Comparison of ENCODE assay signal across 20 cellular contexts in genomic region chr21:34916446-34916845, GRCh38.
DNase-seq lines count a peak whose midpoint lies in the region; ATAC-seq, FAIRE-seq and TF ChIP-seq lines count a peak whose summit lies in the region.
"Had no signal": no experiment of that assay in that cellular context is flagged by ENCODE, and none has a peak within 500 bp of the region (broad histone marks: within the 10 kb centered on the region; RNA-seq: fewer than 3 reads in every experiment).

No MANE protein-coding gene starts in this region.

- H3K4me3 ChIP-seq in adipocyte (ENCODE audit: low read length) (no peak overlapping the region), HepG2 (replicated peaks in 1 of 3; ENCODE audit: insufficient read depth in 1 of 3, low read depth in 2 of 3, low read length in 3 of 3) (no peak overlapping the region)

- intact Hi-C loops in HepG2 (cut with micrococcal nuclease; ENCODE audit: unreplicated experiment) = no loop called here

- H3K9me3 ChIP-seq in adipocyte (ENCODE audit: control insufficient read depth, low read length) (no peaks in the 10 kb centered on the region), HepG2 (ENCODE audit: low read length) (no peaks in the 10 kb centered on the region)

- no peaks in the 10 kb centered on the region for H4K20me1 ChIP-seq in HepG2 (ENCODE audit: insufficient read depth, low read length)

- peak overlapping the region; percentile 25 for H3K9ac ChIP-seq in adipocyte (ENCODE audit: low read length)
- H3K9ac ChIP-seq in HepG2 (ENCODE audit: insufficient read depth, low read depth, low read length) = no peak overlapping the region

- WGBS in HepG2 (ENCODE audit: low lambda C conversion rate) = 69% methylated on average over 7 of the region's 7 CpGs

- POLR2A ChIA-PET in HepG2 (lab: Yijun Ruan, JAX) = no interaction called here

- in situ Hi-C loops in HepG2 (cut with HindIII; ENCODE audit: extremely low pct_ligation_motif_present, low pct_unique_long_range_greater_than_20kb) = no loop called here

- ATAC-seq in HepG2 = no peak
- ATAC-seq: right cardiac atrium had no signal

- no peak for TF ChIP-seq POLR2A in HepG2 (IDR thresholded peaks at IDR 0.05; ENCODE audit: insufficient read depth in 1 of 2, low read depth in 2 of 2, low read length in 2 of 2)

- no peak overlapping the region for H2AFZ ChIP-seq in HepG2 (ENCODE audit: low read length)

- no peak for FAIRE-seq in HepG2 (lab: Jason Lieb, UNC)
- FAIRE-seq: H1, islet of Langerhans, urothelium cell line had no signal

- CTCF ChIA-PET in HepG2 (lab: Yijun Ruan, JAX; ENCODE audit: low intra/inter-chr PET ratio, low total read pairs) = no interaction called here

- H3K27ac ChIP-seq in HepG2 (ENCODE audit: extremely low read length, insufficient read depth, low read length) = no peak overlapping the region

- TF ChIP-seq EP300 in HepG2 (IDR thresholded peaks at IDR 0.05; ENCODE audit: low read depth in 2 of 2, low read length in 2 of 2) (no peak), HepG2 (CRISPR knock-in tag; IDR thresholded peaks at IDR 0.05; ENCODE audit: borderline replicate concordance) (no peak)

- H3K27me3 ChIP-seq in adipocyte (replicated peaks; ENCODE audit: control insufficient read depth, insufficient read depth, low read length) (no peaks in the 10 kb centered on the region), HepG2 (ENCODE audit: control insufficient read depth in 1 of 2, insufficient read depth in 2 of 2, low read length in 2 of 2) (no peaks in the 10 kb centered on the region)

- DNase-seq in AG08396 (ENCODE audit: low spot score) (peak; percentile 23), GM04503 (ENCODE audit: low read depth) (peak; percentile 70), adipocyte (ENCODE audit: low read depth) (peak; percentile 69), kidney tubule cell (ENCODE audit: low spot score) (peak; percentile 43), NCI-H1092 treated with DMSO at 0.1 percent for 48 hours (lab: John Stamatoyannopoulos, UW) (no peak), ecto neural progenitor cell (ENCODE audit: low spot score) (no peak), activated gamma-delta T cell treated with Interleukin-2 at 50 U/mL for 16 hours (no peak), HepG2 (ENCODE audit: low spot score) (no peak)
- DNase-seq: activated CD4-positive, alpha-beta T cell treated with anti-CD3 and anti-CD28 coated beads for 48 hours; activated CD8-positive, alpha-beta memory T cell treated with anti-CD3 and anti-CD28 coated beads, Interleukin-2, amount 50 U/mL, for 4 hours; activated gamma-delta T cell; head of caudate nucleus; KBM-7; mesendoderm; NCI-H1048; NCI-H526 treated with DMSO at 0.1 percent for 48 hours; right cardiac atrium had no signal

- H3K4me1 ChIP-seq in adipocyte (ENCODE audit: control insufficient read depth, insufficient read depth, low read length) (peaks cover 40% of the 10 kb centered on the region), HepG2 (ENCODE audit: insufficient read depth, low read length) (no peaks in the 10 kb centered on the region; the same call in 1 of the 2 replicates)

- no TSS peak for BruUV-seq in HepG2 (replicated peaks; lab: Mats Ljungman, UMichigan)

- no peak for TF ChIP-seq CTCF in HepG2 (CRISPR knock-in tag; IDR thresholded peaks at IDR 0.05)

- H3K79me2 ChIP-seq in HepG2 (ENCODE audit: insufficient read depth, low read length) = no peaks in the 10 kb centered on the region

- H3K36me3 ChIP-seq in adipocyte (ENCODE audit: control insufficient read depth, insufficient read depth, low read length, severe bottlenecking) (no peaks in the 10 kb centered on the region), HepG2 (replicated peaks in 1 of 2; ENCODE audit: control insufficient read depth in 1 of 2, insufficient read depth in 2 of 2, low read length in 2 of 2) (no peaks in the 10 kb centered on the region)

- H3K4me2 ChIP-seq in HepG2 (ENCODE audit: low read depth, low read length) = no peak overlapping the region

- no peak for TF ChIP-seq RAD21 in HepG2 (CRISPR knock-in tag; IDR thresholded peaks at IDR 0.05)

TF ChIP-seq in HepG2, 621 proteins besides CTCF, POLR2A, EP300 and RAD21:
- TF ChIP-seq MIER2 (CRISPR knock-in tag; IDR thresholded peaks at IDR 0.05) = no peak
- TF ChIP-seq RBAK (CRISPR knock-in tag; IDR thresholded peaks at IDR 0.05) = no peak
- TF ChIP-seq ZNF879 (CRISPR knock-in tag; IDR thresholded peaks at IDR 0.05) = no peak
- TF ChIP-seq ZNF589 (CRISPR knock-in tag; conservative IDR thresholded peaks at IDR 0.05) = no peak
- TF ChIP-seq DMAP1 (CRISPR knock-in tag; IDR thresholded peaks at IDR 0.05) = no peak
- no peak for TF ChIP-seq ZFYVE20 (CRISPR knock-in tag; IDR thresholded peaks at IDR 0.05; ENCODE audit: borderline replicate concordance, low read depth)
- no peak for TF ChIP-seq HOXA5 (CRISPR knock-in tag; IDR thresholded peaks at IDR 0.05)
- TF ChIP-seq ZNF530 (CRISPR knock-in tag; IDR thresholded peaks at IDR 0.05; ENCODE audit: low read depth) = no peak
- no peak for TF ChIP-seq ATF3 (CRISPR knock-in tag; IDR thresholded peaks at IDR 0.05)
- no peak for TF ChIP-seq STAG1 (CRISPR knock-in tag; IDR thresholded peaks at IDR 0.05)
- TF ChIP-seq MYPOP (CRISPR knock-in tag; IDR thresholded peaks at IDR 0.05) = no peak
- TF ChIP-seq ZBTB33 (CRISPR knock-in tag; IDR thresholded peaks at IDR 0.05) = no peak
- no peak for TF ChIP-seq ZNF558 (CRISPR knock-in tag; IDR thresholded peaks at IDR 0.05; ENCODE audit: borderline replicate concordance)
- TF ChIP-seq ZNF263 (CRISPR knock-in tag; IDR thresholded peaks at IDR 0.05) = no peak
- no peak for TF ChIP-seq GMEB2 (CRISPR knock-in tag; IDR thresholded peaks at IDR 0.05; ENCODE audit: low read depth)
- no peak for TF ChIP-seq SP1 (IDR thresholded peaks at IDR 0.05)
- TF ChIP-seq SP1 (CRISPR knock-in tag; IDR thresholded peaks at IDR 0.05) = no peak

Comparison
In these comparisons a context has a peak if more than half of its experiments do, and no peak if none do; other contexts are left out.
1. DNase-seq: peak in AG08396 (single experiment), GM04503 (single experiment), adipocyte (single experiment) and kidney tubule cell (single experiment); none in NCI-H1092 treated with DMSO at 0.1 percent for 48 hours (single experiment), ecto neural progenitor cell (single experiment), activated gamma-delta T cell treated with Interleukin-2 at 50 U/mL for 16 hours (single experiment) and HepG2 (single experiment).